Comparison of ENCODE assay signal across 27 cellular contexts in genomic region chrX:109710181-109710580, GRCh38. TPM values are rescaled to one million over a fixed set of nuclear protein-coding genes. Genes with fewer than 3 reads are reported as not detected.
DNase-seq lines count a peak whose midpoint lies in the region; ATAC-seq and TF ChIP-seq lines count a peak whose summit lies in the region.
"Had no signal": no experiment of that assay in that cellular context is flagged by ENCODE, and none has a peak within 500 bp of the region (broad histone marks: within the 10 kb centered on the region; RNA-seq: fewer than 3 reads in every experiment).

No MANE protein-coding gene starts in this region.

- H3K79me2 ChIP-seq in fibroblast of lung (ENCODE audit: control insufficient read depth, insufficient read depth, low read length): peaks cover 86% of the 10 kb centered on the region

- peaks cover 65% of the 10 kb centered on the region for H3K4me1 Mint-ChIP-seq in activated naive CD4-positive, alpha-beta T cell treated with anti-CD3 and anti-CD28 coated beads for 36 hours (ENCODE audit: low read depth)
- peaks cover 45% of the 10 kb centered on the region for H3K4me1 Mint-ChIP-seq in activated naive CD4-positive, alpha-beta T cell treated with anti-CD3 and anti-CD28 coated beads, Interleukin-2, amount 10 ng/mL, durations not matched to agents 7 days and 5 days

- H3K9me3 Mint-ChIP-seq in activated naive CD4-positive, alpha-beta T cell treated with anti-CD3 and anti-CD28 coated beads for 36 hours: no peaks in the 10 kb centered on the region
- H3K9me3 Mint-ChIP-seq in activated naive CD4-positive, alpha-beta T cell treated with anti-CD3 and anti-CD28 coated beads, Interleukin-2, amount 10 ng/mL, durations not matched to agents 7 days and 5 days: no peaks in the 10 kb centered on the region
- H3K9me3 Mint-ChIP-seq: CD4-positive, alpha-beta T cell; endodermal cell; H9; natural killer cell; stimulated activated naive CD8-positive, alpha-beta T cell treated with anti-CD3 and anti-CD28 coated beads, Interleukin-15, Interleukin-2, amounts not matched to agents 100 ng/mL and 50 ng/mL, for 24 hours had no signal

- H3K27ac Mint-ChIP-seq in activated naive CD4-positive, alpha-beta T cell treated with anti-CD3 and anti-CD28 coated beads for 36 hours: peak overlapping the region; percentile 74
- H3K27ac Mint-ChIP-seq in activated naive CD4-positive, alpha-beta T cell treated with anti-CD3 and anti-CD28 coated beads, Interleukin-2, amount 10 ng/mL, durations not matched to agents 7 days and 5 days: no peak overlapping the region
- H3K27ac Mint-ChIP-seq: endodermal cell had no signal

- H3K27ac ChIP-seq in fibroblast of lung (ENCODE audit: insufficient read depth, low read length): no peak overlapping the region
- H3K27ac ChIP-seq: gastroesophageal sphincter, sigmoid colon, thyroid gland had no signal

- H3K36me3 Mint-ChIP-seq in activated naive CD4-positive, alpha-beta T cell treated with anti-CD3 and anti-CD28 coated beads for 36 hours (ENCODE audit: low read depth): peaks cover 5% of the 10 kb centered on the region
- H3K36me3 Mint-ChIP-seq in activated naive CD4-positive, alpha-beta T cell treated with anti-CD3 and anti-CD28 coated beads, Interleukin-2, amount 10 ng/mL, durations not matched to agents 7 days and 5 days: peaks cover 2% of the 10 kb centered on the region
- H3K36me3 Mint-ChIP-seq: natural killer cell had no signal

- no peak overlapping the region for H3K4me3 Mint-ChIP-seq in activated naive CD4-positive, alpha-beta T cell treated with anti-CD3 and anti-CD28 coated beads for 36 hours
- no peak overlapping the region for H3K4me3 Mint-ChIP-seq in activated naive CD4-positive, alpha-beta T cell treated with anti-CD3 and anti-CD28 coated beads, Interleukin-2, amount 10 ng/mL, durations not matched to agents 7 days and 5 days
- H3K4me3 Mint-ChIP-seq: CD4-positive, alpha-beta T cell; endodermal cell; H9; stimulated activated naive CD8-positive, alpha-beta T cell treated with anti-CD3 and anti-CD28 coated beads, Interleukin-15, Interleukin-2, amounts not matched to agents 100 ng/mL and 50 ng/mL, for 24 hours had no signal

- TF ChIP-seq CTCF in fibroblast of lung (conservative IDR thresholded peaks at IDR 0.05 in 1 of 2, IDR thresholded peaks at IDR 0.05 in 1 of 2; ENCODE audit: low read depth in 1 of 2, low read length in 2 of 2) (no peak), omental fat pad (IDR thresholded peaks at IDR 0.05) (no peak)

- no peak for DNase-seq in activated naive CD4-positive, alpha-beta T cell treated with anti-CD3 and anti-CD28 coated beads for 36 hours
- DNase-seq in activated naive CD4-positive, alpha-beta T cell treated with anti-CD3 and anti-CD28 coated beads, Interleukin-2, amount 10 ng/mL, durations not matched to agents 7 days and 5 days: no peak
- peak; percentile 9 for DNase-seq in NCI-H524 treated with DMSO at 0.1 percent for 48 hours (lab: John Stamatoyannopoulos, UW)
- DNase-seq in fibroblast of lung (ENCODE audit: low read depth in 2 of 2): peak; percentile 27 to 50
- no peak for DNase-seq in stimulated activated CD8-positive, alpha-beta memory T cell treated with anti-CD3 and anti-CD28 coated beads, Interleukin-4, amount 100 ng/mL, for 48 hours
- DNase-seq in HuH-7 (ENCODE audit: low spot score): no peak
- DNase-seq in omental fat pad (ENCODE audit: low spot score): no peak
- DNase-seq: activated naive CD4-positive, alpha-beta T cell; amygdala; CD4-positive, alpha-beta T cell; DMS 273 treated with DMSO at 0.1 percent for 48 hours; endodermal cell; esophagus squamous epithelium; H9; hippocampal formation; left lung; natural killer cell; NCI-H1105; NCI-H2029 treated with DMSO at 0.1 percent for 48 hours; NCI-H345; sigmoid colon; SK-N-SH; stimulated activated CD4-positive, alpha-beta T cell treated with anti-CD3 and anti-CD28 coated beads, Interleukin-15, amount 100 ng/mL, for 24 hours; thyroid gland had no signal

- no peaks in the 10 kb centered on the region for H3K27me3 Mint-ChIP-seq in activated naive CD4-positive, alpha-beta T cell treated with anti-CD3 and anti-CD28 coated beads for 36 hours (ENCODE audit: low read depth)
- H3K27me3 Mint-ChIP-seq in activated naive CD4-positive, alpha-beta T cell treated with anti-CD3 and anti-CD28 coated beads, Interleukin-2, amount 10 ng/mL, durations not matched to agents 7 days and 5 days: no peaks in the 10 kb centered on the region
- H3K27me3 Mint-ChIP-seq: CD4-positive, alpha-beta T cell; stimulated activated naive CD8-positive, alpha-beta T cell treated with anti-CD3 and anti-CD28 coated beads, Interleukin-15, Interleukin-2, amounts not matched to agents 100 ng/mL and 50 ng/mL, for 24 hours had no signal

- peak overlapping the region; percentile 35 for H3K4me2 ChIP-seq in fibroblast of lung (ENCODE audit: extremely low read depth, insufficient read depth, low read length)

- H2AFZ ChIP-seq in fibroblast of lung (ENCODE audit: low read length): no peak overlapping the region

- H4K20me1 ChIP-seq in fibroblast of lung (ENCODE audit: control insufficient read depth, extremely low read depth, insufficient read depth, low read length): no peaks in the 10 kb centered on the region

- no peak overlapping the region for H3K4me3 ChIP-seq in fibroblast of lung (replicated peaks in 1 of 4; ENCODE audit: control extremely low read depth in 1 of 4, insufficient read depth in 1 of 4, low read depth in 3 of 4, low read length in 4 of 4)
- H3K4me3 ChIP-seq: coronary artery, esophagus squamous epithelium, gastroesophageal sphincter, left lung, sigmoid colon, thyroid gland had no signal

- no peak for ATAC-seq in omental fat pad (ENCODE audit: low FRiP score)
- ATAC-seq: gastroesophageal sphincter, left lung, natural killer cell had no signal

- intact Hi-C loops in activated naive CD4-positive, alpha-beta T cell treated with anti-CD3 and anti-CD28 coated beads for 36 hours (cut with micrococcal nuclease): loop anchor here (5.0 kb wide), 3 partner anchors 132 to 438 kb away; partner anchors contain the start of gene NXT2

- H3K27me3 ChIP-seq in fibroblast of lung (ENCODE audit: control insufficient read depth, insufficient read depth, low read length): no peaks in the 10 kb centered on the region
- H3K27me3 ChIP-seq: esophagus squamous epithelium, gastroesophageal sphincter, left lung, sigmoid colon, thyroid gland had no signal

- H3K9ac ChIP-seq in fibroblast of lung (ENCODE audit: insufficient read depth, low read length): no peak overlapping the region
- H3K9ac ChIP-seq: SK-N-SH had no signal

- no peaks in the 10 kb centered on the region for H3K36me3 ChIP-seq in fibroblast of lung (ENCODE audit: control insufficient read depth, insufficient read depth, low read length)
- H3K36me3 ChIP-seq: esophagus squamous epithelium, gastroesophageal sphincter, left lung, sigmoid colon, thyroid gland had no signal

- CTCF ChIA-PET in activated naive CD4-positive, alpha-beta T cell treated with anti-CD3 and anti-CD28 coated beads for 36 hours (lab: Charles Lee): interaction anchor here (5.1 kb wide), 1 partner anchor 145 kb away, joined by 65 read pairs; no protein-coding TSS in a partner anchor
- CTCF ChIA-PET in activated naive CD4-positive, alpha-beta T cell treated with anti-CD3 and anti-CD28 coated beads, Interleukin-2, amount 10 ng/mL, durations not matched to agents 7 days and 5 days (lab: Charles Lee): interaction anchor here (1.8 to 3.0 kb wide), 2 partner anchors 147 to 177 kb away, joined by 5 to 9 read pairs; no protein-coding TSS in a partner anchor

- peaks cover 13% of the 10 kb centered on the region for H3K4me1 ChIP-seq in fibroblast of lung (ENCODE audit: control insufficient read depth, extremely low read depth, insufficient read depth, low read length)
- H3K4me1 ChIP-seq: thyroid gland had no signal

- no peaks in the 10 kb centered on the region for H3K9me3 ChIP-seq in fibroblast of lung (ENCODE audit: control insufficient read depth, insufficient read depth, low read depth, low read length)
- H3K9me3 ChIP-seq: esophagus squamous epithelium, gastroesophageal sphincter, left lung, sigmoid colon, SK-N-SH, thyroid gland had no signal

RNA-seq across cellular contexts. Expression of gene ACSL4, which starts 22.9 kb away (rescaled TPM):
- total RNA-seq in activated naive CD4-positive, alpha-beta T cell treated with anti-CD3 and anti-CD28 coated beads for 36 hours: 10 to 100 TPM; 58.5 to 58.8 TPM
- total RNA-seq in fibroblast of lung (358 and 678 TPM in 2 replicates), omental fat pad (100 to 1,000 TPM in 3 of 4 donors, 10 to 100 TPM in 1; 94.7 to 244 (median 166) TPM)
- 103 and 209 TPM in 2 replicates for polyA plus RNA-seq in fibroblast of lung
- 75.5 and 153 TPM in 2 replicates for polyA plus RNA-seq in fibroblast of lung (2012)
- polyA minus RNA-seq in fibroblast of lung (ENCODE audit: low replicate concordance): 63.0 and 123 TPM in 2 replicates

Comparison
In these comparisons a context has a peak if more than half of its experiments do, and no peak if none do; other contexts are left out.
1. DNase-seq: peak in NCI-H524 treated with DMSO at 0.1 percent for 48 hours (single experiment) and fibroblast of lung (2 of 2); none in activated naive CD4-positive, alpha-beta T cell treated with anti-CD3 and anti-CD28 coated beads for 36 hours (single experiment), activated naive CD4-positive, alpha-beta T cell treated with anti-CD3 and anti-CD28 coated beads, Interleukin-2, amount 10 ng/mL, durations not matched to agents 7 days and 5 days (single experiment), stimulated activated CD8-positive, alpha-beta memory T cell treated with anti-CD3 and anti-CD28 coated beads, Interleukin-4, amount 100 ng/mL, for 48 hours (single experiment), HuH-7 (single experiment) and omental fat pad (single experiment).